In the genomic region with DNA sequence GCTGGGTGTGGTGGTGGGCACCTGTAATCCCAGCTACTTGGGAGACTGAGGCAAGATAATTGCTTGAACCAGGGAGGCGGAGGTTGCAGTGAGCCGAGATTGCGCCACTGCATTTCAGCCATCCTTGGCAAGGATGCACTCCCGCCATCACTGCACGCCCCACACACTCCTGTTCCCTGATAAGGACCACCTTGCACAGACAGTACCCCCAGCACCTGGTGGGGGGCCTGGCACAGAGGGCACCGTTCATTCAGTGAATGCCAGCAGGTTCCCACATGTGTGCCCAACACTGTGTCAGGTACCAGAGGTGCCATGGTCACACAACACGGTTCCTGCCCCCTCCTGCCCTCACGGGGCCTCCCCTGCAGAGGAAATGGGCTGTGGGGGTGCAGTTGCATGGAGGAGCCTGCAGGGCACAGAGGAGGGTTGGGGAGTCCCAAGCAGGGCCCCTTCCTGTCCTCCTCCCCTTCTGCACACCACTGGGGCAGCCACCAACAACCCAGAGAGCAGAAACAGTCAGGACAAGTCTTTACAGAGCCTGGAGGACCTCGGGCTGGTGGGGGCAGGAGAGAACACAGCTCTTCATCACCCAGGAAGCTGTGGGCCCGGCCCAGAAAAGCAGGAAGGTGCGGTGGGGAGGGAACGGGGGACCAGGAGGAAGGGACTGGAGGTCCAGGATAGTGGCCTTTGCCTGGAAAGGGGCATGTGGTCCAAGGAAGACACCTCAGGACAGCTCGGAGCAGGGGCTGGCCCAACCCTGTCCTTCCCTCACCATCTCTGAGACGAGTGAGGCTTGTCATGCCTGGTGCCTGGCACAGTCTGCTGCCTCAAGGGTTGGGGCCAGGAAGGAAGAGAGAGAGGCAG, we compare ENCODE assay signal across 8 cellular contexts. TPM values are rescaled to one million over a fixed set of nuclear protein-coding genes. Genes with fewer than 3 reads are reported as not detected.
DNase-seq lines count a peak whose midpoint lies in the region; ATAC-seq and TF ChIP-seq lines count a peak whose summit lies in the region.

No MANE protein-coding gene starts in this region.

- H3K27ac ChIP-seq in osteoblast (ENCODE audit: low read depth, low read length): no peak overlapping the region

- no peaks in the 10 kb centered on the region for H4K20me1 ChIP-seq in osteoblast (ENCODE audit: insufficient read depth, low read length)

- H3K79me2 ChIP-seq in osteoblast (ENCODE audit: insufficient read depth, low read length): no peaks in the 10 kb centered on the region

- H3K4me1 ChIP-seq in osteoblast (ENCODE audit: insufficient read depth, low read length) (peaks cover 18% of the 10 kb centered on the region), Caco-2 (peaks cover 22% of the 10 kb centered on the region)

- H3K4me3 ChIP-seq in osteoblast (ENCODE audit: insufficient read depth, low read length) (no peak overlapping the region), Caco-2 (ENCODE audit: low read depth, low read length) (no peak overlapping the region)

- peak; percentile 79 for ATAC-seq in GM18867 (IDR thresholded peaks at IDR 0.05; ENCODE audit: unreplicated experiment)
- ATAC-seq in HG02981 (IDR thresholded peaks at IDR 0.05; ENCODE audit: unreplicated experiment): peak; percentile 59
- ATAC-seq in GM19324 (IDR thresholded peaks at IDR 0.05; ENCODE audit: low FRiP score, unreplicated experiment): no peak

- peaks cover 10% of the 10 kb centered on the region for H3K4me1 Mint-ChIP-seq in Caco-2 (ENCODE audit: low read depth, unreplicated experiment)

- H3K4me2 ChIP-seq in osteoblast (ENCODE audit: insufficient read depth, low read length): no peak overlapping the region

- POLR2A ChIA-PET in Caco-2 (lab: Charles Lee): no interaction called here

- no TSS peak for BruUV-seq in Caco-2 (replicated peaks; lab: Mats Ljungman, UMichigan)

- H2AFZ ChIP-seq in osteoblast (ENCODE audit: low read length): no peak overlapping the region

- DNase-seq in activated CD8-positive, alpha-beta memory T cell treated with anti-CD3 and anti-CD28 coated beads, Interleukin-2, amount 50 U/mL, for 48 hours: peak; percentile 77
- DNase-seq in osteoblast (ENCODE audit: insufficient read length, low spot score, missing footprints) (peak; percentile 85), NCI-H345 (lab: John Stamatoyannopoulos, UW) (no peak), KG1 (lab: John Stamatoyannopoulos, UW) (no peak), Caco-2 (no peak)

- CTCF ChIA-PET in Caco-2 (lab: Charles Lee): no interaction called here

- H3K36me3 Mint-ChIP-seq in Caco-2 (ENCODE audit: insufficient read depth, unreplicated experiment): no peaks in the 10 kb centered on the region

- TF ChIP-seq CTCF in osteoblast (IDR thresholded peaks at IDR 0.05; ENCODE audit: extremely low read depth, low read depth, low read length) (peak; percentile 20), Caco-2 (IDR thresholded peaks at IDR 0.05; ENCODE audit: insufficient read depth in 1 of 2, low read depth in 1 of 2, low read length in 1 of 2, severe bottlenecking in 1 of 2, unreplicated experiment in 1 of 2) (no peak)

- H3K36me3 ChIP-seq in osteoblast (ENCODE audit: insufficient read depth, low read length): no peaks in the 10 kb centered on the region
- H3K36me3 ChIP-seq in Caco-2 (ENCODE audit: control insufficient read depth, insufficient read depth, low read length): no peaks in the 10 kb centered on the region

- H3K9me3 ChIP-seq in osteoblast (ENCODE audit: low read depth, low read length): no peaks in the 10 kb centered on the region
- H3K9me3 ChIP-seq in Caco-2: no peaks in the 10 kb centered on the region

- no peak overlapping the region for H3K4me3 Mint-ChIP-seq in Caco-2 (ENCODE audit: unreplicated experiment)

- H3K27me3 ChIP-seq in osteoblast (ENCODE audit: insufficient read depth, low read length): no peaks in the 10 kb centered on the region
- H3K27me3 ChIP-seq in Caco-2 (replicated peaks; ENCODE audit: control insufficient read depth, insufficient read depth, low read length): no peaks in the 10 kb centered on the region

- no peaks in the 10 kb centered on the region for H3K27me3 Mint-ChIP-seq in Caco-2 (ENCODE audit: insufficient read depth, unreplicated experiment)

- H3K27ac Mint-ChIP-seq in Caco-2 (ENCODE audit: unreplicated experiment): no peak overlapping the region

- no peaks in the 10 kb centered on the region for H3K9me3 Mint-ChIP-seq in Caco-2 (ENCODE audit: unreplicated experiment)

- intact Hi-C loops in Caco-2 (cut with micrococcal nuclease; ENCODE audit: unreplicated experiment): no loop called here

RNA-seq across cellular contexts. Expression of gene CRYGN, which starts 7.1 kb away (rescaled TPM):
- total RNA-seq in osteoblast (0.59 and 0.72 TPM in 2 replicates), Caco-2 (2022) (not detected in 2 replicates)

RNA-seq across cellular contexts. Expression of gene WDR86, which starts 23.1 kb away (rescaled TPM):
- total RNA-seq in osteoblast (8.5 and 15.6 TPM in 2 replicates), Caco-2 (2022) (0.52 and 0.95 TPM in 2 replicates)

Comparison
In these comparisons a context has a peak if more than half of its experiments do, and no peak if none do; other contexts are left out.
1. DNase-seq: peak in activated CD8-positive, alpha-beta memory T cell treated with anti-CD3 and anti-CD28 coated beads, Interleukin-2, amount 50 U/mL, for 48 hours (single experiment) and osteoblast (single experiment); none in NCI-H345 (single experiment), KG1 (single experiment) and Caco-2 (0 of 2).